ENCODE assay signal across 8 cellular contexts in the genomic region with DNA sequence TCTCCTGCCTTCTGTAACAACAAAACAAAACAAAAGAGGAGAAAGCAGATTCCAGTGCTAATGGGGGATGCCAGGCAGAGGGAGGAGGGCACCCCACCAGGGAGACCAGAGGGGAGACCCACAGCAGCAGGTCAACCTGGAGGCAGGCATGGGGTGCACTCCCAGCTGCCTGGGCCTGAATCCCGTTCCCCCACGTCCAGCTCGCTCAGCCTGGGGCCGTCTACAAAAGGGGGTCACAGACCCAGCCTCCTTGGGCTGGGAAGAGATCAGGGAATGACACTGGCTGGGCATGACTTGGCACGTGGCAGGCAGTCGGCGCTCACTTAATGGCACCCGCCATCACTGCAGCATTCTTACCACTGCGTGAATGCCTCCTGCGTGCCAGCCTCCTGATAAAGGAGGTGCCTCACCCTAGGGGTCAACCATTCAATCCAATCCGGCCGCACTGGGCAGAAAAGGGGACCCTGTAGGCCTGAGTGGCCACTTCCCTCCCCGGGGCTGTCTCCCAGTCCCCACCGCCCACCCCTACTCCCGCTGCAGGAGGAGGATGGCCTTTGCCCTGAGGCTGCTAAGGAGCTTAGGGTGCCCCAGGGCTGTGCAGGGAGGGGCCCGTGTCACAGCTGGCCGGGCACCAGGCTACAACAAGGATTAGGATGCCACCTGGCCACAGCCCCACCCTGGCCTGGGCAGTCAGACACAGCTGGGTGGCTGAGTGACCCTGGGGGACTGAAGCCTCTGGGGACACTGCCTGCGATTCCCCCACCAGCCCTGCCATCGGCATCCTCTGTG.
A peak's percentile ranks its signal among the peaks of the same experiment; 100 is the strongest.
DNase-seq lines count a peak whose midpoint lies in the region; ATAC-seq and TF ChIP-seq lines count a peak whose summit lies in the region.

No MANE protein-coding gene starts in this region.

- 0 out of 2 replicates have a peak, but pooled peaks cover 9% of the 10 kb centered on the region for H3K79me2 ChIP-seq in GM23338 (replicated peaks; ENCODE audit: insufficient read depth)

- no peak overlapping the region for H3K4me2 ChIP-seq in GM23338

- intact Hi-C loops in CD4-positive, alpha-beta T cell (cut with DNase I, micrococcal nuclease), result no loop called here
- intact Hi-C loops in right lobe of liver (cut with DNase I), result no loop called here

- H3K27ac Mint-ChIP-seq in CD4-positive, alpha-beta T cell, result peak overlapping the region; percentile 27
- peak overlapping the region; percentile 55; the same call in 1 of the 2 replicates for H3K27ac Mint-ChIP-seq in GM23338

- H3K4me3 ChIP-seq in GM23338, result no peak overlapping the region
- H3K4me3 ChIP-seq in right lobe of liver, result no peak overlapping the region

- no peak overlapping the region for H3K4me3 Mint-ChIP-seq in CD4-positive, alpha-beta T cell
- no peak overlapping the region for H3K4me3 Mint-ChIP-seq in GM23338

- H3K27me3 ChIP-seq in CD4-positive, alpha-beta T cell (ENCODE audit: control insufficient read depth, insufficient read depth, low read length), result no peaks in the 10 kb centered on the region
- H3K27me3 ChIP-seq in GM23338 (ENCODE audit: insufficient read depth), result no peaks in the 10 kb centered on the region
- no peaks in the 10 kb centered on the region for H3K27me3 ChIP-seq in right lobe of liver

- WGBS in right lobe of liver (ENCODE audit: insufficient coverage, low coverage, low lambda C conversion rate, missing lambda C conversion rate), result no CpG with 5 or more reads among the region's 19 CpGs

- H3K4me1 Mint-ChIP-seq in CD4-positive, alpha-beta T cell (ENCODE audit: low read depth), result peaks cover 11% of the 10 kb centered on the region
- peaks cover 12% of the 10 kb centered on the region for H3K4me1 Mint-ChIP-seq in GM23338

- H3K9me3 ChIP-seq in CD4-positive, alpha-beta T cell (ENCODE audit: control insufficient read depth, low read length), result no peaks in the 10 kb centered on the region
- H3K9me3 ChIP-seq in right lobe of liver, result no peaks in the 10 kb centered on the region

- TF ChIP-seq CTCF in CD4-positive, alpha-beta T cell (IDR thresholded peaks at IDR 0.05), result no peak
- TF ChIP-seq CTCF in GM23338 (conservative IDR thresholded peaks at IDR 0.05; ENCODE audit: low read depth in 2 of 2) (no peak), RWPE1 (conservative IDR thresholded peaks at IDR 0.05; ENCODE audit: low read depth) (no peak), right lobe of liver (IDR thresholded peaks at IDR 0.05) (no peak)

- no peak for ATAC-seq in CD4-positive, alpha-beta T cell (ENCODE audit: poor library complexity)
- ATAC-seq in GM23338 (no peak), right lobe of liver (peak in 3 of 4 donors; percentile 5 to 23 (median 5))

- no peaks in the 10 kb centered on the region for H3F3A ChIP-seq in GM23338 (replicated peaks; ENCODE audit: low read depth)

- peaks cover 5% of the 10 kb centered on the region for H3K36me3 ChIP-seq in GM23338 (ENCODE audit: insufficient read depth)
- H3K36me3 ChIP-seq in right lobe of liver, result peaks cover 0 to 5% (median 2%) of the 10 kb centered on the region in 4 donors

- DNase-seq in CD4-positive, alpha-beta T cell, result no peak
- DNase-seq in GM23338 (ENCODE audit: low spot score), result no peak
- no peak for DNase-seq in RWPE1 (ENCODE audit: low spot score)
- peak in 1 of 3 donors; percentile 48 for DNase-seq in right lobe of liver
- no peak for DNase-seq in effector CD8-positive, alpha-beta T cell (lab: John Stamatoyannopoulos, UW)
- DNase-seq in islet precursor cell, result no peak
- DNase-seq in DMS153 treated with DMSO at 0.1 percent for 48 hours (lab: John Stamatoyannopoulos, UW; ENCODE audit: unreplicated experiment), result no peak
- DNase-seq in middle frontal gyrus (ENCODE audit: extremely low spot score, low spot score), result no peak

- no peak overlapping the region for H3K27ac ChIP-seq in CD4-positive, alpha-beta T cell (ENCODE audit: low read depth, low read length)
- H3K27ac ChIP-seq in GM23338 (ENCODE audit: low read depth), result peak overlapping the region; percentile 14
- H3K27ac ChIP-seq in RWPE1, result peak overlapping the region; percentile 76
- H3K27ac ChIP-seq in right lobe of liver, result no peak overlapping the region

- POLR2A ChIA-PET in CD4-positive, alpha-beta T cell (lab: Charles Lee), result interaction anchor here (1.0 kb wide), 1 partner anchor 14 kb away, joined by 3 read pairs; no protein-coding TSS in a partner anchor
- POLR2A ChIA-PET in RWPE1 (lab: Yijun Ruan, JAX; ENCODE audit: low non-redundant PET), result interaction anchor here (0.6 kb wide), 1 partner anchor 1471 kb away, joined by 3 read pairs; no protein-coding TSS in a partner anchor

- no peak for TF ChIP-seq POLR2A in right lobe of liver (IDR thresholded peaks at IDR 0.05)

- no peaks in the 10 kb centered on the region for H3K27me3 Mint-ChIP-seq in CD4-positive, alpha-beta T cell
- peaks cover 8% of the 10 kb centered on the region for H3K27me3 Mint-ChIP-seq in GM23338 (ENCODE audit: insufficient read depth, low read depth, poor library complexity)

- no peaks in the 10 kb centered on the region for H3K9me3 Mint-ChIP-seq in CD4-positive, alpha-beta T cell
- H3K9me3 Mint-ChIP-seq in GM23338, result peaks cover 3% of the 10 kb centered on the region; the same call in 1 of the 3 replicates

- H3K9me2 ChIP-seq in GM23338 (ENCODE audit: insufficient read depth), result no peaks in the 10 kb centered on the region

- peaks cover 17% of the 10 kb centered on the region for H4K20me1 ChIP-seq in GM23338 (replicated peaks; ENCODE audit: insufficient read depth)

- no peak overlapping the region for H2AFZ ChIP-seq in GM23338

- peaks cover 62% of the 10 kb centered on the region for H3K36me3 Mint-ChIP-seq in CD4-positive, alpha-beta T cell (ENCODE audit: low read depth)
- peaks cover 57% of the 10 kb centered on the region for H3K36me3 Mint-ChIP-seq in GM23338 (ENCODE audit: low read depth)

- CTCF ChIA-PET in CD4-positive, alpha-beta T cell (lab: Charles Lee), result no interaction called here
- CTCF ChIA-PET in RWPE1 (lab: Yijun Ruan, JAX), result interaction anchor here (0.7 kb wide), 1 partner anchor 86 kb away, joined by 5 read pairs; no protein-coding TSS in a partner anchor

- H3K4me1 ChIP-seq in GM23338 (ENCODE audit: insufficient read depth) (no peaks in the 10 kb centered on the region), right lobe of liver (peaks cover 0 to 5% (median 0%) of the 10 kb centered on the region in 4 donors)

TF ChIP-seq in GM23338, 12 proteins besides CTCF, POLR2A, EP300 and RAD21 (continues in another document):
- TF ChIP-seq CREB1 (CRISPR knock-in tag; IDR thresholded peaks at IDR 0.05; ENCODE audit: low read depth) (no peak), ZNF114 (CRISPR knock-in tag; IDR thresholded peaks at IDR 0.05) (no peak), EZH2phosphoT487 (IDR thresholded peaks at IDR 0.05; ENCODE audit: unreplicated experiment) (no peak), ZNF331 (CRISPR knock-in tag; IDR thresholded peaks at IDR 0.05; ENCODE audit: low read depth) (no peak), EZH2 (IDR thresholded peaks at IDR 0.05; ENCODE audit: low read depth, unreplicated experiment) (no peak), POLR2AphosphoS5 (IDR thresholded peaks at IDR 0.05; ENCODE audit: low read depth) (no peak), NANOG (IDR thresholded peaks at IDR 0.05; ENCODE audit: borderline replicate concordance) (no peak)
- TF ChIP-seq, protein P1, sequence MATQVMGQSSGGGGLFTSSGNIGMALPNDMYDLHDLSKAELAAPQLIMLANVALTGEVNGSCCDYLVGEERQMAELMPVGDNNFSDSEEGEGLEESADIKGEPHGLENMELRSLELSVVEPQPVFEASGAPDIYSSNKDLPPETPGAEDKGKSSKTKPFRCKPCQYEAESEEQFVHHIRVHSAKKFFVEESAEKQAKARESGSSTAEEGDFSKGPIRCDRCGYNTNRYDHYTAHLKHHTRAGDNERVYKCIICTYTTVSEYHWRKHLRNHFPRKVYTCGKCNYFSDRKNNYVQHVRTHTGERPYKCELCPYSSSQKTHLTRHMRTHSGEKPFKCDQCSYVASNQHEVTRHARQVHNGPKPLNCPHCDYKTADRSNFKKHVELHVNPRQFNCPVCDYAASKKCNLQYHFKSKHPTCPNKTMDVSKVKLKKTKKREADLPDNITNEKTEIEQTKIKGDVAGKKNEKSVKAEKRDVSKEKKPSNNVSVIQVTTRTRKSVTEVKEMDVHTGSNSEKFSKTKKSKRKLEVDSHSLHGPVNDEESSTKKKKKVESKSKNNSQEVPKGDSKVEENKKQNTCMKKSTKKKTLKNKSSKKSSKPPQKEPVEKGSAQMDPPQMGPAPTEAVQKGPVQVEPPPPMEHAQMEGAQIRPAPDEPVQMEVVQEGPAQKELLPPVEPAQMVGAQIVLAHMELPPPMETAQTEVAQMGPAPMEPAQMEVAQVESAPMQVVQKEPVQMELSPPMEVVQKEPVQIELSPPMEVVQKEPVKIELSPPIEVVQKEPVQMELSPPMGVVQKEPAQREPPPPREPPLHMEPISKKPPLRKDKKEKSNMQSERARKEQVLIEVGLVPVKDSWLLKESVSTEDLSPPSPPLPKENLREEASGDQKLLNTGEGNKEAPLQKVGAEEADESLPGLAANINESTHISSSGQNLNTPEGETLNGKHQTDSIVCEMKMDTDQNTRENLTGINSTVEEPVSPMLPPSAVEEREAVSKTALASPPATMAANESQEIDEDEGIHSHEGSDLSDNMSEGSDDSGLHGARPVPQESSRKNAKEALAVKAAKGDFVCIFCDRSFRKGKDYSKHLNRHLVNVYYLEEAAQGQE (IDR thresholded peaks at IDR 0.05; ENCODE audit: unreplicated experiment), result no peak
- TF ChIP-seq, protein P2, sequence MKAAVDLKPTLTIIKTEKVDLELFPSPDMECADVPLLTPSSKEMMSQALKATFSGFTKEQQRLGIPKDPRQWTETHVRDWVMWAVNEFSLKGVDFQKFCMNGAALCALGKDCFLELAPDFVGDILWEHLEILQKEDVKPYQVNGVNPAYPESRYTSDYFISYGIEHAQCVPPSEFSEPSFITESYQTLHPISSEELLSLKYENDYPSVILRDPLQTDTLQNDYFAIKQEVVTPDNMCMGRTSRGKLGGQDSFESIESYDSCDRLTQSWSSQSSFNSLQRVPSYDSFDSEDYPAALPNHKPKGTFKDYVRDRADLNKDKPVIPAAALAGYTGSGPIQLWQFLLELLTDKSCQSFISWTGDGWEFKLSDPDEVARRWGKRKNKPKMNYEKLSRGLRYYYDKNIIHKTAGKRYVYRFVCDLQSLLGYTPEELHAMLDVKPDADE (IDR thresholded peaks at IDR 0.05), result no peak

Comparison
In these comparisons a context has a peak if more than half of its experiments do, and no peak if none do; other contexts are left out.
1. ATAC-seq: peak in right lobe of liver (3 of 4); none in CD4-positive, alpha-beta T cell (single experiment) and GM23338 (single experiment).
2. H3K27ac ChIP-seq: peak in GM23338 (single experiment) and RWPE1 (single experiment); none in CD4-positive, alpha-beta T cell (single experiment) and right lobe of liver (0 of 3).